Comparison of ENCODE assay signal across 25 cellular contexts in the genomic region with DNA sequence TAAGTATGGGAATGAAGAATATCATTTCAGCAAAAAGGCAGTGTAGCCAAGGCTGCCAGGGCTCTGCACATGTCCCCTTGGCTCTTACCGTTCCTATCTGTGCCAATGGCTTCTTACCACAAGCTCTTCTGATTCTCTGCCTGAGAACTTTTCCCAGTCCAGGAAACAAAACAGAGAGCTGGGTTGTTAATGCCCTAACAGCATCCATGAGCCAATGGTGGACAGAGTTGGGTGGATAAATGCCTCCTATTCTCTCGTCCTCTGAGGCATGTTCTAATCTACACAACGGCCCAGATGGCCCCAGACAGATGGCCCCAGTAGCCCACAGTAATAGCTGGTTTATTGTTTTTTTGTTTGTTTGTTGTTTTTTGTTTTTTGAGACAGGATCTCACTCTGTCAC. TPM values are rescaled to one million over a fixed set of nuclear protein-coding genes. Genes with fewer than 3 reads are reported as not detected.
A peak's percentile ranks its signal among the peaks of the same experiment; 100 is the strongest.
DNase-seq lines count a peak whose midpoint lies in the region; ATAC-seq and TF ChIP-seq lines count a peak whose summit lies in the region.
"Had no signal": no experiment of that assay in that cellular context is flagged by ENCODE, and none has a peak within 500 bp of the region (broad histone marks: within the 10 kb centered on the region; RNA-seq: fewer than 3 reads in every experiment).

No MANE protein-coding gene starts in this region.

- 83 to 93% methylated on average over 3 of the region's 3 CpGs for WGBS in endodermal cell (ENCODE audit: insufficient coverage in 1 of 2, insufficient read length in 1 of 2), 2 experiments

- TF ChIP-seq CTCF in BE2C (IDR thresholded peaks at IDR 0.05; ENCODE audit: low read depth, low read length) (no peak), endodermal cell (conservative IDR thresholded peaks at IDR 0.05) (no peak), RWPE1 (conservative IDR thresholded peaks at IDR 0.05; ENCODE audit: low read depth) (no peak)

- ATAC-seq in HG02571 (IDR thresholded peaks at IDR 0.05; ENCODE audit: unreplicated experiment): no peak
- ATAC-seq: activated CD4-positive, alpha-beta T cell treated with anti-CD3 and anti-CD28 coated beads for 36 hours; GM12878; GM23338; K562 had no signal

- H3K4me1 Mint-ChIP-seq in endodermal cell: peaks cover 10% of the 10 kb centered on the region
- H3K4me1 Mint-ChIP-seq: activated CD4-positive, alpha-beta T cell treated with anti-CD3 and anti-CD28 coated beads for 36 hours; GM23338 had no signal

- peak; percentile 22 for DNase-seq in BE2C
- DNase-seq in SK-N-MC (ENCODE audit: low read depth, low spot score): no peak
- DNase-seq in endodermal cell: peak; percentile 12
- peak; percentile 86 for DNase-seq in middle frontal gyrus (ENCODE audit: extremely low spot score, low spot score)
- DNase-seq in NCI-H82 (lab: John Stamatoyannopoulos, UW): no peak
- DNase-seq in activated gamma-delta T cell treated with Interleukin-2 at 50 U/mL for 16 hours: no peak
- no peak for DNase-seq in RWPE1 (ENCODE audit: low spot score)
- DNase-seq: activated CD4-positive, alpha-beta T cell treated with anti-CD3 and anti-CD28 coated beads for 36 hours; activated naive CD4-positive, alpha-beta T cell treated with Interleukin-2 at 50 U/mL for 16 hours; activated T-cell treated with anti-CD3 and anti-CD28 coated beads, Interleukin-2, amount 50 U/mL, for 48 hours; adrenal gland; MM.1S; NCI-H1417; NCI-H524 treated with DMSO at 0.1 percent for 48 hours; nephron progenitor cell; Peyer's patch; stomach had no signal

- H3K9me3 ChIP-seq in BE2C (no peaks in the 10 kb centered on the region), SK-N-MC (ENCODE audit: low read depth, low read length) (no peaks in the 10 kb centered on the region), endodermal cell (ENCODE audit: control insufficient read depth, low read length) (peaks cover 6% of the 10 kb centered on the region)
- H3K9me3 ChIP-seq: adrenal gland, Peyer's patch had no signal

- H3K9me3 Mint-ChIP-seq in endodermal cell: peaks cover 11% of the 10 kb centered on the region

- H3K4me3 Mint-ChIP-seq in endodermal cell: no peak overlapping the region
- H3K4me3 Mint-ChIP-seq: activated CD4-positive, alpha-beta T cell treated with anti-CD3 and anti-CD28 coated beads for 36 hours; GM23338; nephron progenitor cell; type B pancreatic cell had no signal

- H3K4me3 ChIP-seq in BE2C (ENCODE audit: low read depth, low read length) (no peak overlapping the region), SK-N-MC (no peak overlapping the region), endodermal cell (ENCODE audit: low read length) (no peak overlapping the region)
- H3K4me3 ChIP-seq: adrenal gland; BLaER1 treated with 17β-estradiol and CSF1 and Interleukin-3, amounts not matched to agents 10 nM and 100 nM; cardiac muscle cell; GM12878; GM23338; K562; Peyer's patch; stomach had no signal

- H3K27ac Mint-ChIP-seq in endodermal cell: no peak overlapping the region
- H3K27ac Mint-ChIP-seq: activated CD4-positive, alpha-beta T cell treated with anti-CD3 and anti-CD28 coated beads for 36 hours; GM23338; nephron progenitor cell; progenitor cell of endocrine pancreas; type B pancreatic cell had no signal

- H3K36me3 ChIP-seq in BE2C (no peaks in the 10 kb centered on the region), SK-N-MC (ENCODE audit: insufficient read depth, low read length) (no peaks in the 10 kb centered on the region), endodermal cell (ENCODE audit: control insufficient read depth, insufficient read depth, low read length) (peaks cover 3% of the 10 kb centered on the region)
- H3K36me3 ChIP-seq: adrenal gland, cardiac muscle cell, Peyer's patch, stomach had no signal

- peaks cover 35% of the 10 kb centered on the region for H3K27me3 Mint-ChIP-seq in endodermal cell (ENCODE audit: insufficient read depth)
- H3K27me3 Mint-ChIP-seq: type B pancreatic cell had no signal

- CTCF ChIA-PET in RWPE1 (lab: Yijun Ruan, JAX): no interaction called here

- H3K4me1 ChIP-seq in BE2C (no peaks in the 10 kb centered on the region), endodermal cell (ENCODE audit: control insufficient read depth, insufficient read depth, low read length) (peaks cover 6% of the 10 kb centered on the region)
- H3K4me1 ChIP-seq: Peyer's patch, stomach had no signal

- H3K9ac ChIP-seq in SK-N-MC (ENCODE audit: insufficient read length) (no peak overlapping the region), endodermal cell (ENCODE audit: extremely low read depth, low read length, poor library complexity, severe bottlenecking) (no peak overlapping the region)
- H3K9ac ChIP-seq: BLaER1 treated with 17β-estradiol and CSF1 and Interleukin-3, amounts not matched to agents 10 nM and 100 nM had no signal

- H3K27me3 ChIP-seq in BE2C (no peaks in the 10 kb centered on the region), endodermal cell (ENCODE audit: control insufficient read depth, insufficient read depth, low read length, poor library complexity, severe bottlenecking) (peaks cover 15% of the 10 kb centered on the region)
- H3K27me3 ChIP-seq: adrenal gland; BLaER1 treated with 17β-estradiol and CSF1 and Interleukin-3, amounts not matched to agents 10 nM and 100 nM; Peyer's patch; stomach had no signal

- peaks cover 2% of the 10 kb centered on the region for H3K36me3 Mint-ChIP-seq in endodermal cell (ENCODE audit: low read depth)

- POLR2A ChIA-PET in RWPE1 (lab: Yijun Ruan, JAX; ENCODE audit: low non-redundant PET): no interaction called here

- 0 out of 2 replicates have a peak overlapping the region, but pooled peaks have one; percentile 13 for H3K27ac ChIP-seq in SK-N-MC
- no peak overlapping the region for H3K27ac ChIP-seq in endodermal cell (ENCODE audit: low read depth, low read length)
- no peak overlapping the region for H3K27ac ChIP-seq in RWPE1
- H3K27ac ChIP-seq: BLaER1 treated with 17β-estradiol and CSF1 and Interleukin-3, amounts not matched to agents 10 nM and 100 nM; cardiac muscle cell; Peyer's patch; stomach had no signal

RNA-seq across cellular contexts. Expression of a gene that starts 28.0 kb away (rescaled TPM):
- polyA plus RNA-seq in BE2C (2012; ENCODE audit: insufficient read depth, insufficient read length, low read depth): 3.2 TPM
- 1 to 10 TPM; 3.2 to 5.2 TPM for total RNA-seq in endodermal cell
- 20.3 TPM for polyA plus RNA-seq in endodermal cell (2013, experiment 1 of 2)
- 21.8 TPM for polyA plus RNA-seq in endodermal cell (2013, experiment 2 of 2)

Comparison
In these comparisons a context has a peak if more than half of its experiments do, and no peak if none do; other contexts are left out.
1. DNase-seq: peak in BE2C (single experiment), endodermal cell (single experiment) and middle frontal gyrus (single experiment); none in SK-N-MC (single experiment), NCI-H82 (single experiment), activated gamma-delta T cell treated with Interleukin-2 at 50 U/mL for 16 hours (single experiment) and RWPE1 (single experiment).